Comparison of ENCODE assay signal across 14 cellular contexts in genomic region chr4:154424810-154425484, GRCh38.
A peak's percentile ranks its signal among the peaks of the same experiment; 100 is the strongest.
DNase-seq lines count a peak whose midpoint lies in the region; ATAC-seq and TF ChIP-seq lines count a peak whose summit lies in the region.
"Had no signal": no experiment of that assay in that cellular context is flagged by ENCODE, and none has a peak within 500 bp of the region (broad histone marks: within the 10 kb centered on the region; RNA-seq: fewer than 3 reads in every experiment).

No MANE protein-coding gene starts in this region.

- H3K79me2 ChIP-seq in OCI-LY3 (ENCODE audit: low read length), result no peaks in the 10 kb centered on the region
- H3K79me2 ChIP-seq in parathyroid adenoma, result no peaks in the 10 kb centered on the region

- H3K9ac ChIP-seq in OCI-LY3 (ENCODE audit: low read length) (no peak overlapping the region), endocrine pancreas (ENCODE audit: control insufficient read depth, insufficient read depth, low read length) (no peak overlapping the region), parathyroid adenoma (no peak overlapping the region)
- H3K9ac ChIP-seq: GM23248 had no signal

- H3K27me3 ChIP-seq in OCI-LY3 (ENCODE audit: low read depth, low read length) (peaks cover 79% of the 10 kb centered on the region), endocrine pancreas (ENCODE audit: control insufficient read depth, insufficient read depth, low read length) (no peaks in the 10 kb centered on the region), parathyroid adenoma (ENCODE audit: control insufficient read depth, insufficient read depth, low read length) (no peaks in the 10 kb centered on the region), gastrocnemius medialis (no peaks in the 10 kb centered on the region)

- no peak for ATAC-seq in gastrocnemius medialis
- ATAC-seq: CD8-positive, alpha-beta T cell had no signal

- H3K4me3 ChIP-seq in OCI-LY3 (ENCODE audit: low read length) (peak overlapping the region; percentile 49), endocrine pancreas (ENCODE audit: control insufficient read depth, insufficient read depth, low read length) (peak overlapping the region; percentile 11), parathyroid adenoma (ENCODE audit: low read depth, low read length) (no peak overlapping the region), gastrocnemius medialis (no peak overlapping the region)
- H3K4me3 ChIP-seq: GM23248, HAP-1 had no signal

- H2AFZ ChIP-seq in OCI-LY3 (ENCODE audit: low read depth, low read length), result no peak overlapping the region
- H2AFZ ChIP-seq in parathyroid adenoma, result no peak overlapping the region
- H2AFZ ChIP-seq: GM23248 had no signal

- TF ChIP-seq POLR2A in gastrocnemius medialis (IDR thresholded peaks at IDR 0.05), result no peak

- intact Hi-C loops in gastrocnemius medialis (cut with DNase I; ENCODE audit: low total_unique reads), result no loop called here

- no peak for TF ChIP-seq CTCF in OCI-LY3 (IDR thresholded peaks at IDR 0.05; ENCODE audit: low read depth, low read length)
- no peak for TF ChIP-seq CTCF in parathyroid adenoma (IDR thresholded peaks at IDR 0.05)
- TF ChIP-seq CTCF in gastrocnemius medialis (IDR thresholded peaks at IDR 0.05 in 4 of 5, conservative IDR thresholded peaks at IDR 0.05 in 1 of 5), result no peak

- DNase-seq in OCI-M2 (lab: John Stamatoyannopoulos, UW; ENCODE audit: unreplicated experiment), result no peak
- DNase-seq in NCI-H2171 treated with DMSO at 0.1 percent for 48 hours (lab: John Stamatoyannopoulos, UW), result no peak
- no peak for DNase-seq in T1000 (lab: John Stamatoyannopoulos, UW)
- DNase-seq in gastrocnemius medialis, result no peak
- DNase-seq: ACHN; CD8-positive, alpha-beta T cell; COR-L47; DMS 273 treated with DMSO at 0.1 percent for 48 hours; DMS53; GM23248 had no signal

- peaks cover 51% of the 10 kb centered on the region for H3K4me1 ChIP-seq in OCI-LY3 (ENCODE audit: low read length)
- H3K4me1 ChIP-seq in endocrine pancreas (ENCODE audit: control insufficient read depth, insufficient read depth, low read length), result no peaks in the 10 kb centered on the region
- no peaks in the 10 kb centered on the region for H3K4me1 ChIP-seq in parathyroid adenoma
- no peaks in the 10 kb centered on the region for H3K4me1 ChIP-seq in gastrocnemius medialis
- H3K4me1 ChIP-seq: HAP-1 had no signal

- H3K36me3 ChIP-seq in OCI-LY3 (replicated peaks; ENCODE audit: low read depth, low read length) (no peaks in the 10 kb centered on the region), endocrine pancreas (ENCODE audit: control insufficient read depth, insufficient read depth, low read length) (no peaks in the 10 kb centered on the region), parathyroid adenoma (ENCODE audit: control insufficient read depth, insufficient read depth, low read length) (no peaks in the 10 kb centered on the region), gastrocnemius medialis (no peaks in the 10 kb centered on the region)
- H3K36me3 ChIP-seq: HAP-1 had no signal

- in situ Hi-C loops in gastrocnemius medialis (cut with MboI; ENCODE audit: low sequenced_read_pairs in 4 of 4), result no loop called here

- H3K4me2 ChIP-seq in OCI-LY3 (ENCODE audit: low read length) (peak overlapping the region; percentile 66), parathyroid adenoma (ENCODE audit: low read length) (peak overlapping the region; percentile 27)

- no peaks in the 10 kb centered on the region; the same call in 1 of the 2 replicates for H4K20me1 ChIP-seq in OCI-LY3 (ENCODE audit: insufficient read depth, low read length)

- H3K9me3 ChIP-seq in OCI-LY3 (ENCODE audit: insufficient read depth, low read length) (no peaks in the 10 kb centered on the region), endocrine pancreas (ENCODE audit: control insufficient read depth, low read length) (no peaks in the 10 kb centered on the region), parathyroid adenoma (ENCODE audit: control insufficient read depth, low read length) (no peaks in the 10 kb centered on the region), gastrocnemius medialis (no peaks in the 10 kb centered on the region)
- H3K9me3 ChIP-seq: HAP-1 had no signal

- H3K27ac ChIP-seq in OCI-LY3 (ENCODE audit: low read length), result no peak overlapping the region
- H3K27ac ChIP-seq in parathyroid adenoma, result no peak overlapping the region
- no peak overlapping the region for H3K27ac ChIP-seq in gastrocnemius medialis
- H3K27ac ChIP-seq: GM23248 had no signal

Comparison
In these comparisons a context has a peak if more than half of its experiments do, and no peak if none do; other contexts are left out.
1. H3K4me3 ChIP-seq: peak in OCI-LY3 (single experiment) and endocrine pancreas (single experiment); none in parathyroid adenoma (single experiment) and gastrocnemius medialis (0 of 4).